In the genomic region with DNA sequence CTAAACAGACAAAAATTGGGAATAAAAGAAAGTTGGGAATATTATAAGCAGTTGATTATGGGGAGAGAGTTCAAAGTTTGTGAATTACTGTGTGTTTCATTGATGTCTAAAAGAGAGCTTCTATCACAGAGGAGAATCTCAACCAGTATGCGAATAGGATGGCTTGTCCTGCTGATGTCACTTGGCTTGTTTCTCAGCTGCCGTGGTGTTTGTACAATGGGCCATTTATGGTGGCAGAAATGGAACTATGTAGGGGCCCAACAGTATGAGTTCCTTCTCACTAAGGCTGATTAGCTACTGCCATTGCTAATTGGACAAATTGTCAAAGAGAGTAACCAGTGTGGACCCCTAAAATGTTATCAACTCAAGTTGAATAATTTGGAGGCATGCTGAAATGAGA, we compare ENCODE assay signal across 22 cellular contexts.
"Had no signal": no experiment of that assay in that cellular context is flagged by ENCODE, and none has a peak within 500 bp of the region (broad histone marks: within the 10 kb centered on the region; RNA-seq: fewer than 3 reads in every experiment).

No MANE protein-coding gene starts in this region.

- H3K4me3 ChIP-seq: heart left ventricle, left ventricle myocardium inferior, lung, pancreas, psoas muscle, right atrium auricular region, right lobe of liver, transverse colon, upper lobe of right lung had no signal

- H3K27me3 ChIP-seq: heart left ventricle, pancreas, right atrium auricular region, right lobe of liver, transverse colon, upper lobe of right lung had no signal

- ATAC-seq: heart left ventricle; naive thymus-derived CD8-positive, alpha-beta T cell; pancreas; psoas muscle; right lobe of liver; upper lobe of right lung had no signal

- H3K27ac Mint-ChIP-seq: immature natural killer cell; memory B cell; naive thymus-derived CD8-positive, alpha-beta T cell; nephron; stimulated activated naive CD8-positive, alpha-beta T cell treated with anti-CD3 and anti-CD28 coated beads, Interleukin-15, Interleukin-2, amounts not matched to agents 100 ng/mL and 50 ng/mL, for 24 hours had no signal

- H3K4me3 Mint-ChIP-seq: immature natural killer cell; memory B cell; naive thymus-derived CD8-positive, alpha-beta T cell; nephron; neural crest cell; stimulated activated naive CD8-positive, alpha-beta T cell treated with anti-CD3 and anti-CD28 coated beads, Interleukin-15, Interleukin-2, amounts not matched to agents 100 ng/mL and 50 ng/mL, for 24 hours had no signal

- H3K4me1 ChIP-seq: heart left ventricle, left ventricle myocardium inferior, pancreas, psoas muscle, right atrium auricular region, right lobe of liver, upper lobe of right lung had no signal

- H3K9me3 ChIP-seq: pancreas, psoas muscle, right atrium auricular region, right lobe of liver, transverse colon, upper lobe of right lung had no signal

- H3K4me1 Mint-ChIP-seq: immature natural killer cell, nephron, neural crest cell had no signal

- H3K9me3 Mint-ChIP-seq: immature natural killer cell, nephron had no signal

- H3K36me3 ChIP-seq: heart left ventricle, left ventricle myocardium inferior, pancreas, right atrium auricular region, right lobe of liver, transverse colon, upper lobe of right lung had no signal

- H3K27me3 Mint-ChIP-seq: memory B cell; naive thymus-derived CD8-positive, alpha-beta T cell; stimulated activated naive CD8-positive, alpha-beta T cell treated with anti-CD3 and anti-CD28 coated beads, Interleukin-15, Interleukin-2, amounts not matched to agents 100 ng/mL and 50 ng/mL, for 24 hours had no signal

- H3K36me3 Mint-ChIP-seq: immature natural killer cell had no signal

- DNase-seq: glutamatergic neuron; heart left ventricle; immature natural killer cell; islet precursor cell; left ventricle myocardium inferior; naive thymus-derived CD8-positive, alpha-beta T cell; pancreas; psoas muscle; right lobe of liver; stimulated activated CD4-positive, alpha-beta T cell treated with anti-CD3 and anti-CD28 coated beads, Interleukin-12 subunit alpha, Interleukin-12 subunit beta, amount 100 ng/mL, for 4 hours; stimulated activated CD4-positive, alpha-beta T cell treated with anti-CD3 and anti-CD28 coated beads, Interleukin-15, amount 100 ng/mL, for 24 hours; stimulated activated CD4-positive, alpha-beta T cell treated with anti-CD3 and anti-CD28 coated beads, Interleukin-2, amount 100 ng/mL, for 24 hours; stimulated activated CD4-positive, alpha-beta T cell treated with anti-CD3 and anti-CD28 coated beads, Interleukin-4, amount 100 ng/mL, for 1 hour; stimulated activated naive CD4-positive, alpha-beta T cell; transverse colon; upper lobe of right lung had no signal

- H3K27ac ChIP-seq: heart left ventricle, left ventricle myocardium inferior, pancreas, psoas muscle, right atrium auricular region, right lobe of liver, transverse colon, upper lobe of right lung had no signal
